Comparison of ENCODE assay signal across 1 cellular context in the genomic region with DNA sequence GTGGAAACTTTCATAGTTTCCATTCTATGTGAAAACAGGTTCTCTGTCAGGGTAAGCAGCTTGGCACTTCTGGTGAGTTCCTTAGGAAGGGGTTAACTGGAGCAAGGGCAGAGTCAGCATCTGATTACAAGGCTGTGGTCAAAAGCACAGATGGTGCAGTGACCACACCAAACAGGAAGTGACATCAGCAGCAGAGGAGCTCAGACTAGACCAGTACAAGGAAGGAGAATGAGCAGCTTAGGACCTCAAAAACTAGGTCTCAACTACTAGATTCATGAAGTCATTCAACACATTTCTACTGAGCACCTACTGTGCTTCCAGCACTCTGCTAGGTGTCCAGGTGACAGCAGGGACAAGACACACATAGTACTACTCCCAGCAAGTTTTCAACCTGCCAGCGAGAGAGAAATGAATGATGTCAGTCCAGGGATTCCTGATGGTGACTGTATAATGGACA.
TF ChIP-seq lines count a peak whose summit lies in the region.

No MANE protein-coding gene starts in this region.

TF ChIP-seq in WTC11, 78 proteins besides CTCF, POLR2A, EP300 and RAD21 (continued from another document):
- no peak for TF ChIP-seq ZNF532 (CRISPR knock-in tag; IDR thresholded peaks at IDR 0.05; ENCODE audit: borderline replicate concordance)
- TF ChIP-seq ESRRA (CRISPR knock-in tag; IDR thresholded peaks at IDR 0.05; ENCODE audit: borderline replicate concordance), result no peak
- no peak for TF ChIP-seq TEAD1 (CRISPR knock-in tag; IDR thresholded peaks at IDR 0.05)
- no peak for TF ChIP-seq FOXJ3 (CRISPR knock-in tag; IDR thresholded peaks at IDR 0.05; ENCODE audit: borderline replicate concordance)
- TF ChIP-seq, protein P1, sequence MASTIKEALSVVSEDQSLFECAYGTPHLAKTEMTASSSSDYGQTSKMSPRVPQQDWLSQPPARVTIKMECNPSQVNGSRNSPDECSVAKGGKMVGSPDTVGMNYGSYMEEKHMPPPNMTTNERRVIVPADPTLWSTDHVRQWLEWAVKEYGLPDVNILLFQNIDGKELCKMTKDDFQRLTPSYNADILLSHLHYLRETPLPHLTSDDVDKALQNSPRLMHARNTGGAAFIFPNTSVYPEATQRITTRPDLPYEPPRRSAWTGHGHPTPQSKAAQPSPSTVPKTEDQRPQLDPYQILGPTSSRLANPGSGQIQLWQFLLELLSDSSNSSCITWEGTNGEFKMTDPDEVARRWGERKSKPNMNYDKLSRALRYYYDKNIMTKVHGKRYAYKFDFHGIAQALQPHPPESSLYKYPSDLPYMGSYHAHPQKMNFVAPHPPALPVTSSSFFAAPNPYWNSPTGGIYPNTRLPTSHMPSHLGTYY (CRISPR knock-in tag; IDR thresholded peaks at IDR 0.05), result no peak
- TF ChIP-seq GTF2I (CRISPR knock-in tag; conservative IDR thresholded peaks at IDR 0.05), result no peak
- no peak for TF ChIP-seq KAT7 (CRISPR knock-in tag; IDR thresholded peaks at IDR 0.05; ENCODE audit: borderline replicate concordance)
